ENCODE assay signal across 24 cellular contexts in genomic region chr5:638501-639252, GRCh38.
"Had no signal": no experiment of that assay in that cellular context is flagged by ENCODE, and none has a peak within 500 bp of the region (broad histone marks: within the 10 kb centered on the region; RNA-seq: fewer than 3 reads in every experiment).

No MANE protein-coding gene starts in this region.

- H3K9me3 ChIP-seq: ascending aorta, thoracic aorta, vagina had no signal

- H3K27me3 ChIP-seq: ascending aorta, heart left ventricle, neural progenitor cell, vagina had no signal

- H3K4me1 ChIP-seq: ascending aorta, heart left ventricle, neural progenitor cell, vagina had no signal

- H3K4me3 ChIP-seq: ascending aorta, heart left ventricle, neural progenitor cell, skin epidermis, thoracic aorta, vagina had no signal

- DNase-seq: activated CD4-positive, alpha-beta T cell treated with anti-CD3 and anti-CD28 coated beads for 4 hours; activated CD4-positive, alpha-beta T cell treated with anti-CD3 and anti-CD28 coated beads, Interleukin-2, amount 50 U/mL, for 48 hours; activated CD8-positive, alpha-beta memory T cell treated with anti-CD3 and anti-CD28 coated beads for 24 hours; activated CD8-positive, alpha-beta memory T cell treated with anti-CD3 and anti-CD28 coated beads, Interleukin-2, amount 50 U/mL, for 48 hours; activated naive CD4-positive, alpha-beta T cell treated with anti-CD3 and anti-CD28 coated beads for 36 hours; activated naive CD8-positive, alpha-beta T cell treated with anti-CD3 and anti-CD28 coated beads for 36 hours; activated T-cell treated with anti-CD3 and anti-CD28 coated beads, Interleukin-2, amount 50 U/mL, for 72 hours; caudate nucleus; endodermal cell; foreskin fibroblast; hypothalamus; immature natural killer cell; natural killer cell; stimulated activated CD4-positive, alpha-beta T cell treated with anti-CD3 and anti-CD28 coated beads, Interleukin-2, amount 100 ng/mL, for 24 hours; stimulated activated naive CD4-positive, alpha-beta T cell treated with Interleukin-2 at 50 U/mL for 16 hours; T-helper 1 cell had no signal

- H3K27ac ChIP-seq: ascending aorta, heart left ventricle, neural progenitor cell, skin epidermis, thoracic aorta, vagina had no signal

- ATAC-seq: activated T-cell treated with anti-CD3 and anti-CD28 coated beads, Interleukin-2, amount 50 U/mL, for 72 hours; esophagus mucosa; natural killer cell; sciatic nerve had no signal
